6 cellular contexts compared by ENCODE assay signal in genomic region chr19:30304540-30304939, GRCh38.
"Had no signal": no experiment of that assay in that cellular context is flagged by ENCODE, and none has a peak within 500 bp of the region (broad histone marks: within the 10 kb centered on the region; RNA-seq: fewer than 3 reads in every experiment).

No MANE protein-coding gene starts in this region.

- DNase-seq: GM23248, GOT3, H7, HFFc6 had no signal

- H3K4me1 ChIP-seq: HAP-1 had no signal

- H3K9me3 ChIP-seq: HAP-1 had no signal

- H3K27ac ChIP-seq: GM23248, HL-60 had no signal

- H3K9ac ChIP-seq: GM23248 had no signal

- H2AFZ ChIP-seq: GM23248 had no signal

- H3K4me3 ChIP-seq: GM23248, HAP-1 had no signal

- H3K36me3 ChIP-seq: HAP-1 had no signal
